Comparison of ENCODE assay signal across 17 cellular contexts in the genomic region with DNA sequence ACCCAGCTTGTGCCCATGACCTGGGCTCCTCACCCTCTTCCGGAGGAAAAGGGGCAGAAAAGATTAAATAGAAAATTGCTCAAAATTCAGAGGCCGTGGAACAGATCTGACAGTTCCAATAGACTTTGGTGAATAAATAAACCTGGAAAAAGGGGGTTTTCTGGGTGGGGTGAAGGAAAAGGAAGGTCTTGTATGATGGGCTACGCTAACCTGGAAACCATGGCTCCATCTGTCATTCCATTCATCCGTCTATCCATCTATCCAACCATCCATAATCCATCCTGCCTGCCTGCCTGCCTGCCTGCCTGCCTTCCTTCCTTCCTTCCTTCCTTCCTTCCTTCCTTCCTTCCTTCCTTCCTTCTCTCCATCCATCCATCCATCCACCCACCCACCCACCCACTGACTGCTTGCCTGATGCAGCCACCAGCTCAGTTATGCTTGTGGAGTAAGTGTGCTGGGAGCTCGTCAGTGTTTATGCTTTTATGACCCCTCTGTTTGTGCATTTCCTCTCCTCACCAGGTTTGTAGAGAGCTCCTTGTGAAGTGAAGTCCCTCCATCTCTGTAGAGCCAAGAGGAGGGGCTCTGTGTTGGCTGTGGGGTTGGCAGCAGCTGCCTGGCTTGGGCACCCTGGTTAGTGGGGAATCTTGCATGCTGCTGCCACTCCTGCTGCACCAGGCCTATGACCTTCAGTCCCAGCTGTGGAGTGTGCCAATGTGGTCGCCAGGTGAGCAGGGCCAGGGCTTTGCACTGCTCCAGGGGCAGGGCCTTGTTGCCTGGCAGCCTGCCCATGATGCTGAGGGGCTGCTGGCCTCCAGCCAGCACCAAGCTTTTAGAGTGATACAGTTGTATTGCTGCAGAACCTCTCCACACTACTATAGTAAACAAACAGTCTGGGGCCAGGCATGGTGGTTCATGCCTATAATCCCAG. TPM values are rescaled to one million over a fixed set of nuclear protein-coding genes. Genes with fewer than 3 reads are reported as not detected.
DNase-seq lines count a peak whose midpoint lies in the region; ATAC-seq, FAIRE-seq and TF ChIP-seq lines count a peak whose summit lies in the region.
"Had no signal": no experiment of that assay in that cellular context is flagged by ENCODE, and none has a peak within 500 bp of the region (broad histone marks: within the 10 kb centered on the region; RNA-seq: fewer than 3 reads in every experiment).

No MANE protein-coding gene starts in this region.

- DNase-seq in DMS79 treated with DMSO at 0.1 percent for 48 hours (lab: John Stamatoyannopoulos, UW) (peak; percentile 99), NCI-H146 (lab: John Stamatoyannopoulos, UW) (peak; percentile 64), NCI-H510A treated with DMSO at 0.1 percent for 48 hours (lab: John Stamatoyannopoulos, UW) (peak; percentile 100), K562 (ENCODE audit: extremely low read depth in 1 of 4, low spot score in 3 of 4) (no peak), dorsolateral prefrontal cortex (no peak)
- DNase-seq in stimulated activated CD4-positive, alpha-beta T cell treated with anti-CD3 and anti-CD28 coated beads, Interleukin-4, amount 100 ng/mL, for 4 hours, result no peak
- DNase-seq: kidney glomerular epithelial cell; midbrain; NCI-H526 treated with DMSO at 0.1 percent for 48 hours; sigmoid colon; stimulated activated CD4-positive, alpha-beta T cell treated with anti-CD3 and anti-CD28 coated beads, Interleukin-4, amount 100 ng/mL, for 1 hour had no signal

- in situ Hi-C loops in K562 (cut with MboI), result no loop called here

- BruUV-seq in K562 (replicated peaks; lab: Mats Ljungman, UMichigan), result no TSS peak

- H3K4me3 ChIP-seq in K562 (no peak overlapping the region), dorsolateral prefrontal cortex (no peak overlapping the region)
- H3K4me3 ChIP-seq: breast epithelium, GM23338, sigmoid colon had no signal

- no peak for TF ChIP-seq EP300 in K562 (IDR thresholded peaks at IDR 0.05; ENCODE audit: low read length)

- no peak for TF ChIP-seq RAD21 in K562 (CRISPR knock-in tag; conservative IDR thresholded peaks at IDR 0.05 in 1 of 2, IDR thresholded peaks at IDR 0.05 in 1 of 2)

- FAIRE-seq in K562 (lab: Jason Lieb, UNC), result no peak

- H3K27ac ChIP-seq in K562 (ENCODE audit: extremely low read depth, low read depth, low read length) (no peak overlapping the region), dorsolateral prefrontal cortex (no peak overlapping the region)
- H3K27ac ChIP-seq: breast epithelium, C4-2B, sigmoid colon had no signal

- H3K9me1 ChIP-seq in K562 (ENCODE audit: control insufficient read depth, insufficient read depth, low read length), result no peaks in the 10 kb centered on the region

- H2AFZ ChIP-seq in K562 (ENCODE audit: low read depth, low read length), result no peak overlapping the region
- H2AFZ ChIP-seq: GM23338 had no signal

- ATAC-seq in K562, result no peak
- no peak for ATAC-seq in HG03457 (IDR thresholded peaks at IDR 0.05; ENCODE audit: unreplicated experiment)
- ATAC-seq in GM21423 (IDR thresholded peaks at IDR 0.05; ENCODE audit: unreplicated experiment), result no peak

- intact Hi-C loops in K562 (cut with micrococcal nuclease), result no loop called here
- intact Hi-C loops in dorsolateral prefrontal cortex (cut with DNase I), result no loop called here

- H3K4me2 ChIP-seq in K562 (ENCODE audit: insufficient read depth, low read length), result no peak overlapping the region

- no peak overlapping the region for H3K9ac ChIP-seq in K562 (ENCODE audit: insufficient read depth in 1 of 2, low read depth in 2 of 2, low read length in 2 of 2)

- CTCF ChIA-PET in K562 (lab: Yijun Ruan, JAX; ENCODE audit: low intra/inter-chr PET ratio), result no interaction called here

- POLR2A ChIA-PET in K562 (lab: Yijun Ruan, JAX), result interaction anchor here (0.6 to 2.2 kb wide), 3 partner anchors 10 to 720 kb away, joined by 3 to 5 read pairs (median 4); no protein-coding TSS in a partner anchor

- no peaks in the 10 kb centered on the region for H4K20me1 ChIP-seq in K562 (replicated peaks; ENCODE audit: control insufficient read depth, insufficient read depth, low read length)

- H3K9me3 ChIP-seq in K562 (replicated peaks; ENCODE audit: control insufficient read depth, insufficient read depth, low read depth, low read length), result no peaks in the 10 kb centered on the region
- H3K9me3 ChIP-seq: breast epithelium, sigmoid colon had no signal

- H3K4me1 ChIP-seq in K562 (replicated peaks in 1 of 2; ENCODE audit: control insufficient read depth in 2 of 2, insufficient read depth in 2 of 2, low read length in 2 of 2), result peaks cover 12 to 21% of the 10 kb centered on the region in 2 experiments; a peak in 4 of 5 replicates
- H3K4me1 ChIP-seq: breast epithelium, sigmoid colon had no signal

- WGBS in K562 (ENCODE audit: insufficient coverage, low coverage, missing lambda C conversion rate), result 15% methylated on average over 6 of the region's 6 CpGs

- no peaks in the 10 kb centered on the region for H3K36me3 ChIP-seq in K562 (ENCODE audit: control insufficient read depth, insufficient read depth, low read length)
- H3K36me3 ChIP-seq: breast epithelium, sigmoid colon had no signal

- no peak for TF ChIP-seq CTCF in K562 (IDR thresholded peaks at IDR 0.05 in 2 of 3, conservative IDR thresholded peaks at IDR 0.05 in 1 of 3; ENCODE audit: insufficient read depth in 2 of 3, low read depth in 1 of 3, low read length in 3 of 3)
- no peak for TF ChIP-seq CTCF in dorsolateral prefrontal cortex (IDR thresholded peaks at IDR 0.05 in 54 of 56, conservative IDR thresholded peaks at IDR 0.05 in 2 of 56; ENCODE audit: low read depth in 1 of 56, partially characterized antibody in 56 of 56)

- no peaks in the 10 kb centered on the region for H3K79me2 ChIP-seq in K562 (ENCODE audit: control insufficient read depth, insufficient read depth, low read length)

- no peak for TF ChIP-seq POLR2A in K562 (conservative IDR thresholded peaks at IDR 0.05)

- H3K27me3 ChIP-seq in K562 (ENCODE audit: control insufficient read depth in 2 of 2, insufficient read depth in 2 of 2, low read length in 2 of 2) (peaks cover 2 to 17% of the 10 kb centered on the region in 2 experiments; a peak in 2 of 5 replicates), dorsolateral prefrontal cortex (no peaks in the 10 kb centered on the region)
- H3K27me3 ChIP-seq: breast epithelium, sigmoid colon had no signal

RNA-seq across cellular contexts. Expression of gene POU3F1, which starts 16.0 kb away (rescaled TPM):
- not detected in 2 replicates for total RNA-seq in K562 (2011; cell fraction: chromatin; rRNA removed; ENCODE audit: low replicate concordance)
- 0.13 TPM in 1 of 2 replicates, not detected in the other for total RNA-seq in K562 (2011; cell fraction: nucleolus; rRNA removed)
- total RNA-seq in K562 (2011; cell fraction: nucleoplasm; rRNA removed), result not detected in 2 replicates
- 0.08 and 0.09 TPM in 2 replicates for total RNA-seq in K562 (2014; rRNA removed)
- total RNA-seq in K562 (2014; rRNA removed; fragmentation: Illumina TruSeq; extraction: Trizol), result not detected in 2 replicates
- not detected in 2 replicates for total RNA-seq in K562 (2015; rRNA removed; fragmentation: Illumina TruSeq; extraction: Trizol)
- not detected in 2 replicates for total RNA-seq in K562 (2021)
- polyA plus RNA-seq in K562 (2011; rRNA removed), result 0.05 TPM in 1 of 2 replicates, not detected in the other
- not detected in 2 replicates for polyA plus RNA-seq in K562 (2011; cell fraction: cytosol; rRNA removed)
- 0.06 and 0.15 TPM in 2 replicates for polyA plus RNA-seq in K562 (2011; cell fraction: nucleus; rRNA removed)
- polyA plus RNA-seq in K562 (2012), result not detected in 2 replicates
- polyA plus RNA-seq in K562 (2014; fragmentation: Illumina TruSeq; extraction: Trizol), result not detected in 2 replicates
- not detected for polyA plus RNA-seq in K562 (2014; fragmentation: Nextera tagmentation; extraction: Ambion mirVana)
- not detected in 2 replicates for polyA plus RNA-seq in K562 (2014; rRNA removed)
- polyA minus RNA-seq in K562 (2011; rRNA and poly(A)+ RNA removed), result not detected in 2 replicates
- polyA minus RNA-seq in K562 (2011; cell fraction: cytosol; rRNA and poly(A)+ RNA removed), result not detected in 2 replicates
- 0.13 and 0.33 TPM in 2 replicates for polyA minus RNA-seq in K562 (2011; cell fraction: nucleus; rRNA and poly(A)+ RNA removed)
- 1 to 10 TPM; 1.6 to 8.4 (median 4.4) TPM for total RNA-seq in dorsolateral prefrontal cortex
- total RNA-seq: HT1080, sigmoid colon had no signal

RNA-seq across cellular contexts. Expression of gene UTP11, which starts 50.1 kb away (rescaled TPM):
- 67.0 and 115 TPM in 2 replicates for total RNA-seq in K562 (2011; cell fraction: chromatin; rRNA removed; ENCODE audit: low replicate concordance)
- 37.6 and 49.2 TPM in 2 replicates for total RNA-seq in K562 (2011; cell fraction: nucleolus; rRNA removed)
- total RNA-seq in K562 (2011; cell fraction: nucleoplasm; rRNA removed), result 97.2 and 146 TPM in 2 replicates
- total RNA-seq in K562 (2014; rRNA removed) (125 and 137 TPM in 2 replicates), K562 (2014; rRNA removed; fragmentation: Illumina TruSeq; extraction: Trizol) (215 and 251 TPM in 2 replicates), K562 (2015; rRNA removed; fragmentation: Illumina TruSeq; extraction: Trizol) (214 and 221 TPM in 2 replicates), K562 (2021) (124 and 129 TPM in 2 replicates), dorsolateral prefrontal cortex (10 to 100 TPM; 13.6 to 33.4 (median 24.4) TPM)
- polyA plus RNA-seq in K562 (2011; rRNA removed) (67.6 and 91.1 TPM in 2 replicates), K562 (2014; fragmentation: Illumina TruSeq; extraction: Trizol) (329 and 378 TPM in 2 replicates), K562 (2014; fragmentation: Nextera tagmentation; extraction: Ambion mirVana) (100 to 1,000 TPM; 269 to 303 TPM), K562 (2014; rRNA removed) (167 and 253 TPM in 2 replicates)
- 22.4 and 42.7 TPM in 2 replicates for polyA plus RNA-seq in K562 (2011; cell fraction: cytosol; rRNA removed)
- polyA plus RNA-seq in K562 (2011; cell fraction: nucleus; rRNA removed), result 18.0 and 28.1 TPM in 2 replicates
- polyA plus RNA-seq in K562 (2012), result 76.5 and 96.7 TPM in 2 replicates
- 46.0 and 51.0 TPM in 2 replicates for polyA minus RNA-seq in K562 (2011; rRNA and poly(A)+ RNA removed)
- polyA minus RNA-seq in K562 (2011; cell fraction: cytosol; rRNA and poly(A)+ RNA removed), result 25.8 and 26.4 TPM in 2 replicates
- polyA minus RNA-seq in K562 (2011; cell fraction: nucleus; rRNA and poly(A)+ RNA removed), result 17.6 and 38.0 TPM in 2 replicates

RNA-seq across cellular contexts. Expression of gene FHL3, which starts 57.3 kb away (rescaled TPM):
- 89.8 and 202 TPM in 2 replicates for total RNA-seq in K562 (2011; cell fraction: chromatin; rRNA removed; ENCODE audit: low replicate concordance)
- total RNA-seq in K562 (2011; cell fraction: nucleolus; rRNA removed), result 99.7 and 116 TPM in 2 replicates
- total RNA-seq in K562 (2011; cell fraction: nucleoplasm; rRNA removed), result 98.0 and 139 TPM in 2 replicates
- 55.7 and 80.3 TPM in 2 replicates for total RNA-seq in K562 (2014; rRNA removed)
- 22.6 and 27.7 TPM in 2 replicates for total RNA-seq in K562 (2014; rRNA removed; fragmentation: Illumina TruSeq; extraction: Trizol)
- total RNA-seq in K562 (2015; rRNA removed; fragmentation: Illumina TruSeq; extraction: Trizol), result 34.1 and 35.1 TPM in 2 replicates
- 123 and 144 TPM in 2 replicates for total RNA-seq in K562 (2021)
- 14.8 and 18.9 TPM in 2 replicates for polyA plus RNA-seq in K562 (2011; rRNA removed)
- 31.0 and 53.9 TPM in 2 replicates for polyA plus RNA-seq in K562 (2011; cell fraction: cytosol; rRNA removed)
- 58.4 and 84.8 TPM in 2 replicates for polyA plus RNA-seq in K562 (2011; cell fraction: nucleus; rRNA removed)
- 76.0 and 140 TPM in 2 replicates for polyA plus RNA-seq in K562 (2012)
- polyA plus RNA-seq in K562 (2014; fragmentation: Illumina TruSeq; extraction: Trizol), result 117 and 145 TPM in 2 replicates
- polyA plus RNA-seq in K562 (2014; fragmentation: Nextera tagmentation; extraction: Ambion mirVana), result 1 to 10 TPM; 6.1 to 8.0 TPM
- polyA plus RNA-seq in K562 (2014; rRNA removed), result 56.7 and 61.4 TPM in 2 replicates
- polyA minus RNA-seq in K562 (2011; rRNA and poly(A)+ RNA removed), result 26.4 and 29.9 TPM in 2 replicates
- 46.4 and 60.9 TPM in 2 replicates for polyA minus RNA-seq in K562 (2011; cell fraction: cytosol; rRNA and poly(A)+ RNA removed)
- 41.9 and 46.1 TPM in 2 replicates for polyA minus RNA-seq in K562 (2011; cell fraction: nucleus; rRNA and poly(A)+ RNA removed)
- total RNA-seq in dorsolateral prefrontal cortex, result 10 to 100 TPM in 51 of 120 experiments, 1 to 10 TPM in 69; 5.8 to 18.5 (median 9.6) TPM

Comparison
In these comparisons a context has a peak if more than half of its experiments do, and no peak if none do; other contexts are left out.
1. DNase-seq: peak in DMS79 treated with DMSO at 0.1 percent for 48 hours (single experiment), NCI-H146 (single experiment) and NCI-H510A treated with DMSO at 0.1 percent for 48 hours (single experiment); none in K562 (0 of 4), dorsolateral prefrontal cortex (0 of 10) and stimulated activated CD4-positive, alpha-beta T cell treated with anti-CD3 and anti-CD28 coated beads, Interleukin-4, amount 100 ng/mL, for 4 hours (0 of 2).